19 cellular contexts compared by ENCODE assay signal in genomic region chr1:243980071-243980470, GRCh38.
DNase-seq lines count a peak whose midpoint lies in the region; ATAC-seq, FAIRE-seq and TF ChIP-seq lines count a peak whose summit lies in the region.
"Had no signal": no experiment of that assay in that cellular context is flagged by ENCODE, and none has a peak within 500 bp of the region (broad histone marks: within the 10 kb centered on the region; RNA-seq: fewer than 3 reads in every experiment).

No MANE protein-coding gene starts in this region.

- ATAC-seq in WTC11, result no peak
- no peak for ATAC-seq in GM18873 (IDR thresholded peaks at IDR 0.05; ENCODE audit: low FRiP score, unreplicated experiment)

- intact Hi-C loops in kidney (cut with DNase I) (no loop called here), tibial artery (cut with DNase I; ENCODE audit: low total_unique reads) (no loop called here)

- DNase-seq in WTC11 (ENCODE audit: low spot score) (no peak), kidney (no peak), tibial artery (no peak), DMS53 treated with DMSO at 0.1 percent for 48 hours (lab: John Stamatoyannopoulos, UW; ENCODE audit: unreplicated experiment) (no peak)
- DNase-seq: 8988T; CD4-positive, alpha-beta T cell; CD8-positive, alpha-beta memory T cell; DMS 273 treated with DMSO at 0.1 percent for 48 hours; DMS79 treated with DMSO at 0.1 percent for 48 hours; GM23248; HCEC 1CT had no signal

- H3K27me3 Mint-ChIP-seq in WTC11 (ENCODE audit: low read depth), result no peaks in the 10 kb centered on the region
- H3K27me3 Mint-ChIP-seq: CD4-positive, alpha-beta T cell had no signal

- CTCF ChIA-PET in WTC11 (lab: Charles Lee), result no interaction called here

- FAIRE-seq in G401.6 (lab: Jason Lieb, UNC) (peak; percentile 95), kidney (lab: Jason Lieb, UNC) (peak; percentile 96)
- FAIRE-seq: GM12892, GM19239, H1 had no signal

- H3K27me3 ChIP-seq in tibial artery, result no peaks in the 10 kb centered on the region
- H3K27me3 ChIP-seq: BLaER1 had no signal

- H3K27ac Mint-ChIP-seq in WTC11, result no peak overlapping the region
- H3K27ac Mint-ChIP-seq: B cell; CD4-positive, alpha-beta T cell; CD8-positive, alpha-beta memory T cell had no signal

- H3K36me3 Mint-ChIP-seq in WTC11, result no peaks in the 10 kb centered on the region
- H3K36me3 Mint-ChIP-seq: CD8-positive, alpha-beta memory T cell had no signal

- H3K27ac ChIP-seq in kidney (ENCODE audit: low read depth in 2 of 2, low read length in 2 of 2) (no peak overlapping the region), tibial artery (no peak overlapping the region)
- H3K27ac ChIP-seq: BLaER1, C4-2B, GM23248 had no signal

- no peaks in the 10 kb centered on the region for H3K9me3 Mint-ChIP-seq in WTC11
- H3K9me3 Mint-ChIP-seq: CD4-positive, alpha-beta T cell; CD8-positive, alpha-beta memory T cell had no signal

- H3K9me3 ChIP-seq in kidney (ENCODE audit: control insufficient read depth in 1 of 2, low read length in 2 of 2) (no peaks in the 10 kb centered on the region), tibial artery (no peaks in the 10 kb centered on the region)
- H3K9me3 ChIP-seq: BLaER1 had no signal

- H3K4me1 Mint-ChIP-seq in WTC11, result peaks cover 4% of the 10 kb centered on the region
- H3K4me1 Mint-ChIP-seq: B cell; CD8-positive, alpha-beta memory T cell had no signal

- H3K4me3 Mint-ChIP-seq in WTC11, result no peak overlapping the region
- H3K4me3 Mint-ChIP-seq: B cell; CD4-positive, alpha-beta T cell; CD8-positive, alpha-beta memory T cell had no signal

- no peaks in the 10 kb centered on the region for H3K36me3 ChIP-seq in kidney (ENCODE audit: control insufficient read depth in 1 of 2, insufficient read depth in 2 of 2, low read length in 2 of 2)
- H3K36me3 ChIP-seq in tibial artery, result no peaks in the 10 kb centered on the region
- H3K36me3 ChIP-seq: BLaER1 had no signal

- H3K4me1 ChIP-seq in kidney (ENCODE audit: control insufficient read depth in 1 of 2, insufficient read depth in 1 of 2, low read depth in 1 of 2, low read length in 2 of 2) (no peaks in the 10 kb centered on the region), tibial artery (peaks cover 0 to 4% (median 0%) of the 10 kb centered on the region in 4 donors)

- POLR2A ChIA-PET in WTC11 (lab: Charles Lee), result no interaction called here

- no peak overlapping the region for H3K4me3 ChIP-seq in kidney (ENCODE audit: low read length in 2 of 2)
- H3K4me3 ChIP-seq in tibial artery, result no peak overlapping the region
- H3K4me3 ChIP-seq: BLaER1, GM23248 had no signal

- TF ChIP-seq CTCF in WTC11 (IDR thresholded peaks at IDR 0.05), result no peak
- TF ChIP-seq CTCF in kidney (IDR thresholded peaks at IDR 0.05; ENCODE audit: borderline replicate concordance, extremely low read depth, insufficient read depth), result no peak
- TF ChIP-seq CTCF in tibial artery (IDR thresholded peaks at IDR 0.05), result no peak

- no peak overlapping the region for H3K9ac ChIP-seq in kidney (ENCODE audit: low read length in 2 of 2)
- H3K9ac ChIP-seq: BLaER1, GM23248 had no signal

TF ChIP-seq in WTC11, 78 proteins besides CTCF, POLR2A, EP300 and RAD21:
- no peak for TF ChIP-seq ZNF121 (CRISPR knock-in tag; IDR thresholded peaks at IDR 0.05)
- peak; percentile 93 for TF ChIP-seq HMGA2 (CRISPR knock-in tag; IDR thresholded peaks at IDR 0.05)
